In the genomic region with DNA sequence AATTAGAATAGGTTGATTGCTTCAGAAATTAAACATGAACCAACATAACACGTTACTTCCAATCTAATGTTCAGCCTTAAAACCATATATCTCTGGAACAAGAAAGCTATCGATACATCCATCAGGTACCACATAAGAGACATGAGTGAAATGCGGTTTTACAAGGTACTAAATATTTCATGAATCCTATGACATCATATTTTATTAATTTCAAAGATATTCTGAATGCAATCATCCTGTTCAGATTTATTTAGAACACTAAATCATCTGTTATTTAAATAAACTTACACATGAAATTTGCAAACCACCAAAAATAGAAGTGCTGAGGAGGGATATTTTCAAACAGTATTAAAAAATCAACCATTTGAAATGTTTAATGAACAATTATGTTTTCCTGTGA, we compare ENCODE assay signal across 23 cellular contexts.
DNase-seq lines count a peak whose midpoint lies in the region; ATAC-seq, FAIRE-seq and TF ChIP-seq lines count a peak whose summit lies in the region.
"Had no signal": no experiment of that assay in that cellular context is flagged by ENCODE, and none has a peak within 500 bp of the region (broad histone marks: within the 10 kb centered on the region; RNA-seq: fewer than 3 reads in every experiment).

No MANE protein-coding gene starts in this region.

- no peak overlapping the region for H3K4me3 Mint-ChIP-seq in glutamatergic neuron (ENCODE audit: unreplicated experiment)
- no peak overlapping the region for H3K4me3 Mint-ChIP-seq in T-helper 17 cell
- H3K4me3 Mint-ChIP-seq: CD14-positive monocyte; CD4-positive, alpha-beta memory T cell; CD4-positive, CD25-positive, alpha-beta regulatory T cell; CD8-positive, alpha-beta memory T cell had no signal

- peaks cover 5% of the 10 kb centered on the region for H3K9me3 Mint-ChIP-seq in glutamatergic neuron (ENCODE audit: unreplicated experiment)
- H3K9me3 Mint-ChIP-seq: CD14-positive monocyte; CD4-positive, alpha-beta memory T cell; CD4-positive, CD25-positive, alpha-beta regulatory T cell; CD8-positive, alpha-beta memory T cell had no signal

- peak; percentile 6 for FAIRE-seq in D721Med (lab: Jason Lieb, UNC)
- FAIRE-seq in G401.6 (lab: Jason Lieb, UNC), result peak; percentile 82
- peak; percentile 4 for FAIRE-seq in endometrium (lab: Jason Lieb, UNC)
- FAIRE-seq: A204.1, GM12878, GM12892, GM18507 had no signal

- H3K9me3 ChIP-seq in T-helper 17 cell (ENCODE audit: control insufficient read depth, low read length, poor library complexity, severe bottlenecking), result no peaks in the 10 kb centered on the region
- H3K9me3 ChIP-seq: BE2C had no signal

- DNase-seq in D721Med (ENCODE audit: insufficient read length, low spot score), result no peak
- DNase-seq in glutamatergic neuron, result no peak
- DNase-seq in HUDEP-2 (lab: John Stamatoyannopoulos, UW; ENCODE audit: unreplicated experiment in 76 of 76), result no peak
- no peak for DNase-seq in T-helper 17 cell
- DNase-seq in occipital lobe (lab: John Stamatoyannopoulos, UW), result no peak
- no peak for DNase-seq in NCI-H2196 treated with DMSO at 0.1 percent for 48 hours (lab: John Stamatoyannopoulos, UW; ENCODE audit: unreplicated experiment)
- DNase-seq: 8988T; ACHN; BE2C; C1 segment of cervical spinal cord; CD4-positive, alpha-beta memory T cell; CD4-positive, CD25-positive, alpha-beta regulatory T cell; CD8-positive, alpha-beta memory T cell; COR-L47; DMS79 treated with DMSO at 0.1 percent for 48 hours; GDM1 had no signal

- TF ChIP-seq CTCF in D721Med (IDR thresholded peaks at IDR 0.05; ENCODE audit: insufficient read depth, missing control alignments) (no peak), glutamatergic neuron (IDR thresholded peaks at IDR 0.05; ENCODE audit: partially characterized antibody, unreplicated experiment) (no peak)

- H3K4me1 Mint-ChIP-seq in glutamatergic neuron (ENCODE audit: low read depth, unreplicated experiment), result peaks cover 34% of the 10 kb centered on the region
- peaks cover 1% of the 10 kb centered on the region for H3K4me1 Mint-ChIP-seq in T-helper 17 cell
- H3K4me1 Mint-ChIP-seq: CD4-positive, CD25-positive, alpha-beta regulatory T cell; CD8-positive, alpha-beta memory T cell had no signal

- H3K27me3 Mint-ChIP-seq in glutamatergic neuron (ENCODE audit: unreplicated experiment) (peaks cover 4% of the 10 kb centered on the region), T-helper 17 cell (peaks cover 13% of the 10 kb centered on the region)

- peak overlapping the region; percentile 4 for H3K27ac Mint-ChIP-seq in glutamatergic neuron (ENCODE audit: unreplicated experiment)
- H3K27ac Mint-ChIP-seq in T-helper 17 cell, result no peak overlapping the region
- H3K27ac Mint-ChIP-seq: CD14-positive monocyte; CD4-positive, alpha-beta memory T cell; CD4-positive, CD25-positive, alpha-beta regulatory T cell; CD8-positive, alpha-beta memory T cell had no signal

- no peak for ATAC-seq in T-helper 17 cell
- ATAC-seq: GM12878 had no signal

- H3K36me3 Mint-ChIP-seq in glutamatergic neuron (ENCODE audit: unreplicated experiment), result peaks cover 12% of the 10 kb centered on the region
- H3K36me3 Mint-ChIP-seq in T-helper 17 cell (ENCODE audit: low read depth), result peaks cover 2% of the 10 kb centered on the region
- H3K36me3 Mint-ChIP-seq: CD4-positive, CD25-positive, alpha-beta regulatory T cell had no signal
